18 cellular contexts compared by ENCODE assay signal in the genomic region with DNA sequence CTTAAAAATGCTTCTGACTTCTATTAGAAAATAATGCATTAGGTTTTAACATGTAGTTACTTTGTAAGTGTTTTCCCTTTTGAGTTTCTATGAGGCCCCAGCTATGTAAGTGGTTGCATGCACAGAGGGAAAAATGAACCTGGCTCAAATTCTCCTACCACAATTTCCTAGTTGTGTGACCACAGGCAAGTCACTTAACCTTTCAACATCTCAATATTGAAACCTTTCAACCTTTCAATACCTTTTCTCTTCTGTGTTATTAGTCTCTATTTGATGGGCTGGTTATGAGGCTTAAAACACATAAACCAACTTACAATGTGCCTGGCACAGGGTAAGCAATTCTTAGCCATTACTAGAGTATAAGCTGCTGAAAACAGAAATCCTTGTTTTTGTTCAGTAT.
DNase-seq lines count a peak whose midpoint lies in the region; ATAC-seq and TF ChIP-seq lines count a peak whose summit lies in the region.
"Had no signal": no experiment of that assay in that cellular context is flagged by ENCODE, and none has a peak within 500 bp of the region (broad histone marks: within the 10 kb centered on the region; RNA-seq: fewer than 3 reads in every experiment).

No MANE protein-coding gene starts in this region.

- ATAC-seq in GM18873 (IDR thresholded peaks at IDR 0.05; ENCODE audit: low FRiP score, unreplicated experiment) = peak; percentile 72
- ATAC-seq in GM21526 (IDR thresholded peaks at IDR 0.05; ENCODE audit: low FRiP score, unreplicated experiment) = peak; percentile 78
- peak; percentile 72 for ATAC-seq in HG03039 (IDR thresholded peaks at IDR 0.05; ENCODE audit: unreplicated experiment)
- peak; percentile 73 for ATAC-seq in HG03575 (IDR thresholded peaks at IDR 0.05; ENCODE audit: extremely low read depth, insufficient number of reproducible peaks, low FRiP score, unreplicated experiment)
- no peak for ATAC-seq in left lung
- ATAC-seq: effector memory CD8-positive, alpha-beta T cell; naive thymus-derived CD8-positive, alpha-beta T cell; right lobe of liver had no signal

- DNase-seq in stimulated activated CD4-positive, alpha-beta T cell treated with anti-CD3 and anti-CD28 coated beads, Interleukin-2, amount 100 ng/mL, for 24 hours = no peak
- DNase-seq in left lung (no peak), DMS79 (lab: John Stamatoyannopoulos, UW) (no peak)
- no peak for DNase-seq in activated effector memory CD4-positive, alpha-beta T cell treated with anti-CD3 and anti-CD28 coated beads, Interleukin-2, amount 50 U/mL, for 16 hours
- DNase-seq: activated CD4-positive, alpha-beta memory T cell treated with anti-CD3 and anti-CD28 coated beads, Interleukin-2, amount 10 ng/mL, durations not matched to agents 7 days and 5 days; brain microvascular endothelial cell; effector memory CD8-positive, alpha-beta T cell; GDM1; GOT3; naive thymus-derived CD8-positive, alpha-beta T cell; NCI-H1105 treated with DMSO at 0.1 percent for 48 hours; right lobe of liver; RPMI8226; T1000 had no signal

- no peaks in the 10 kb centered on the region for H3K27me3 ChIP-seq in left lung
- H3K27me3 ChIP-seq: brain microvascular endothelial cell, right lobe of liver had no signal

- H3K36me3 ChIP-seq in left lung = no peaks in the 10 kb centered on the region
- H3K36me3 ChIP-seq: brain microvascular endothelial cell, right lobe of liver had no signal

- no peak overlapping the region for H3K27ac ChIP-seq in left lung
- H3K27ac ChIP-seq: brain microvascular endothelial cell, right lobe of liver had no signal

- H3K4me3 ChIP-seq in left lung = no peak overlapping the region
- H3K4me3 ChIP-seq: right lobe of liver had no signal

- H3K9me3 ChIP-seq in left lung = no peaks in the 10 kb centered on the region
- H3K9me3 ChIP-seq: right lobe of liver had no signal

- no peak for TF ChIP-seq CTCF in left lung (IDR thresholded peaks at IDR 0.05)

- no peaks in the 10 kb centered on the region for H3K4me1 ChIP-seq in left lung
- H3K4me1 ChIP-seq: right lobe of liver had no signal

- intact Hi-C loops in left lung (cut with DNase I) = no loop called here
